In the genomic region with DNA sequence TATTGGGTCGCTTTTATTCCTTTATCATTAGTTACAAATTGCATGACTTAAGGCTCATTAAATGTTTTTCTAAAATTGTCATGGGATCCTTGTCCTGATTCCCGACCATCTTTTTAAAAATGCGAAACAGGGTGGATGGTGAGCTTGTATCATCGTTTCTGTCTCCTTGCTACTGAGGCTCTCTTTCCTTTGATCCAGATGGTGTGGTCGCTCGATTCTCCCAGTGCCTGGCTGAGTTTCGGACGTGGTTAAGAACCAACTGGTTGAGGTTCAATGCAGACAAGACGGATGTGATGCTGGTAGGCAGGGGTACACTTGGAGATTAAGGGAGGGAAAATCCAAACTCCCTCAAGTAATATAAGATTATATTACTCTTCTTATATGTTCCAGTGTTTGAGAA, we compare ENCODE assay signal across 8 cellular contexts. TPM values are rescaled to one million over a fixed set of nuclear protein-coding genes. Genes with fewer than 3 reads are reported as not detected.
DNase-seq lines count a peak whose midpoint lies in the region; ATAC-seq and TF ChIP-seq lines count a peak whose summit lies in the region.

No MANE protein-coding gene starts in this region.

- no peak for ATAC-seq in activated T-helper 17 cell treated with anti-CD3 and anti-CD28 coated beads, Interleukin-2, amount 50 U/mL, for 72 hours (replicated peaks)
- ATAC-seq in GM21360 (IDR thresholded peaks at IDR 0.05; ENCODE audit: unreplicated experiment), result no peak
- ATAC-seq in HG03159 (IDR thresholded peaks at IDR 0.05; ENCODE audit: unreplicated experiment), result no peak

- H3K9ac ChIP-seq in BLaER1 treated with 17β-estradiol and CSF1 and Interleukin-3, amounts not matched to agents 10 nM and 100 nM, result peak overlapping the region; percentile 78 to 97 (median 88)
- H3K9ac ChIP-seq in HUES48 (ENCODE audit: low read depth, low read length), result peak overlapping the region; percentile 77
- peak overlapping the region; percentile 94 for H3K9ac ChIP-seq in iPS-18a (ENCODE audit: low read length)

- TF ChIP-seq CTCF in stomach (IDR thresholded peaks at IDR 0.05), result no peak

- peaks cover 0 to 42% (median 7%) of the 10 kb centered on the region in 11 experiments; a peak in 8 of 22 replicates for H4K20me1 ChIP-seq in BLaER1 treated with 17β-estradiol and CSF1 and Interleukin-3, amounts not matched to agents 10 nM and 100 nM

- H3K9me3 Mint-ChIP-seq in activated T-helper 17 cell treated with anti-CD3 and anti-CD28 coated beads, Interleukin-2, amount 50 U/mL, for 72 hours, result no peaks in the 10 kb centered on the region

- H3K4me1 ChIP-seq in BLaER1 treated with 17β-estradiol and CSF1 and Interleukin-3, amounts not matched to agents 10 nM and 100 nM, result peaks cover 39 to 61% (median 50%) of the 10 kb centered on the region in 10 experiments
- H3K4me1 ChIP-seq in HUES48 (ENCODE audit: control insufficient read depth, insufficient read depth, low read length), result peaks cover 6% of the 10 kb centered on the region; the same call in 1 of the 2 replicates
- H3K4me1 ChIP-seq in iPS-18a (ENCODE audit: control insufficient read depth, low read depth, low read length), result peaks cover 19% of the 10 kb centered on the region
- peaks cover 21 to 55% (median 36%) of the 10 kb centered on the region in 4 donors for H3K4me1 ChIP-seq in stomach

- 32 to 42% (median 36%) methylated on average over 9 of the region's 9 CpGs for WGBS in stomach, 5 donors

- intact Hi-C loops in stomach (cut with DNase I; ENCODE audit: low total_unique reads), result no loop called here

- H3K27ac ChIP-seq in BLaER1 treated with 17β-estradiol and CSF1 and Interleukin-3, amounts not matched to agents 10 nM and 100 nM, result peak overlapping the region; percentile 3 to 97 (median 93); a peak in 20 of 22 replicates
- H3K27ac ChIP-seq in HUES48 (ENCODE audit: low read depth, low read length), result peak overlapping the region; percentile 95
- H3K27ac ChIP-seq in iPS-18a (ENCODE audit: low read length), result no peak overlapping the region
- peak overlapping the region; percentile 89 to 97 (median 94) for H3K27ac ChIP-seq in stomach

- peaks cover 34% of the 10 kb centered on the region for H3K36me3 Mint-ChIP-seq in activated T-helper 17 cell treated with anti-CD3 and anti-CD28 coated beads, Interleukin-2, amount 50 U/mL, for 72 hours (ENCODE audit: low read depth)

- H3K4me2 ChIP-seq in BLaER1 treated with 17β-estradiol and CSF1 and Interleukin-3, amounts not matched to agents 10 nM and 100 nM, result peak overlapping the region; percentile 82 to 95 (median 91)

- no peaks in the 10 kb centered on the region for H3K9me3 ChIP-seq in BLaER1 treated with 17β-estradiol and CSF1 and Interleukin-3, amounts not matched to agents 10 nM and 100 nM (replicated peaks in 1 of 11)
- no peaks in the 10 kb centered on the region for H3K9me3 ChIP-seq in HUES48 (ENCODE audit: control insufficient read depth, insufficient read depth, low read length)
- H3K9me3 ChIP-seq in iPS-18a (ENCODE audit: control insufficient read depth, low read depth, low read length), result no peaks in the 10 kb centered on the region
- H3K9me3 ChIP-seq in stomach, result no peaks in the 10 kb centered on the region

- peaks cover 26% of the 10 kb centered on the region for H3K4me1 Mint-ChIP-seq in activated T-helper 17 cell treated with anti-CD3 and anti-CD28 coated beads, Interleukin-2, amount 50 U/mL, for 72 hours

- H3K36me3 ChIP-seq in BLaER1 treated with 17β-estradiol and CSF1 and Interleukin-3, amounts not matched to agents 10 nM and 100 nM, result peaks cover 0 to 19% (median 0%) of the 10 kb centered on the region in 11 experiments; a peak in 4 of 22 replicates
- 0 out of 2 replicates have a peak, but pooled peaks cover 4% of the 10 kb centered on the region for H3K36me3 ChIP-seq in HUES48 (ENCODE audit: control insufficient read depth, insufficient read depth, low read length)
- no peaks in the 10 kb centered on the region for H3K36me3 ChIP-seq in iPS-18a (ENCODE audit: control insufficient read depth, low read depth, low read length)
- H3K36me3 ChIP-seq in stomach, result no peaks in the 10 kb centered on the region

- no peaks in the 10 kb centered on the region for H3K27me3 ChIP-seq in BLaER1 treated with 17β-estradiol and CSF1 and Interleukin-3, amounts not matched to agents 10 nM and 100 nM
- H3K27me3 ChIP-seq in HUES48 (ENCODE audit: control insufficient read depth, insufficient read depth, low read length) (no peaks in the 10 kb centered on the region), iPS-18a (ENCODE audit: control insufficient read depth, insufficient read depth, low read length) (no peaks in the 10 kb centered on the region), stomach (no peaks in the 10 kb centered on the region)

- H3K27ac Mint-ChIP-seq in activated T-helper 17 cell treated with anti-CD3 and anti-CD28 coated beads, Interleukin-2, amount 50 U/mL, for 72 hours, result peak overlapping the region; percentile 97

- H3K4me3 Mint-ChIP-seq in activated T-helper 17 cell treated with anti-CD3 and anti-CD28 coated beads, Interleukin-2, amount 50 U/mL, for 72 hours, result peak overlapping the region; percentile 97

- TF ChIP-seq POLR2A in stomach (IDR thresholded peaks at IDR 0.05), result no peak

- peak overlapping the region; percentile 70 to 93 (median 86) for H3K4me3 ChIP-seq in BLaER1 treated with 17β-estradiol and CSF1 and Interleukin-3, amounts not matched to agents 10 nM and 100 nM
- H3K4me3 ChIP-seq in HUES48 (ENCODE audit: low read depth, low read length), result peak overlapping the region; percentile 91
- peak overlapping the region; percentile 87 for H3K4me3 ChIP-seq in iPS-18a (ENCODE audit: low read length)
- peak overlapping the region; percentile 81 to 91 (median 82) for H3K4me3 ChIP-seq in stomach

- TF ChIP-seq EP300 in stomach (IDR thresholded peaks at IDR 0.05), result no peak

- no peak for DNase-seq in stomach
- no peak for DNase-seq in activated CD4-positive, alpha-beta T cell treated with anti-CD3 and anti-CD28 coated beads, Interleukin-2, amount 50 U/mL, for 4 hours

- no peaks in the 10 kb centered on the region for H3K27me3 Mint-ChIP-seq in activated T-helper 17 cell treated with anti-CD3 and anti-CD28 coated beads, Interleukin-2, amount 50 U/mL, for 72 hours

RNA-seq across cellular contexts. Expression of a gene that starts 1.2 kb away (rescaled TPM):
- 10 to 100 TPM; 44.7 to 60.0 TPM for total RNA-seq in activated T-helper 17 cell treated with anti-CD3 and anti-CD28 coated beads, Interleukin-2, amount 50 U/mL, for 72 hours
- 10 to 100 TPM in 4 of 5 donors, 1 to 10 TPM in 1; 6.4 to 57.6 (median 34.1) TPM for total RNA-seq in stomach
- polyA plus RNA-seq in stomach, result 10 to 100 TPM; 11.0 to 25.1 (median 12.7) TPM

RNA-seq across cellular contexts. Expression of a gene that starts 1.3 kb away (rescaled TPM):
- total RNA-seq in activated T-helper 17 cell treated with anti-CD3 and anti-CD28 coated beads, Interleukin-2, amount 50 U/mL, for 72 hours, result 1 to 10 TPM in 1 of 2 donors, under 1 TPM in 1; 0.65 to 1.4 TPM
- total RNA-seq in stomach, result 1 to 10 TPM in 4 of 5 donors, not detected in 1; 6.2 to 9.5 (median 8.0) TPM
- 1 to 10 TPM in 2 of 3 donors, under 1 TPM in 1; 0.44 to 2.4 (median 2.1) TPM for polyA plus RNA-seq in stomach
